ENCODE assay signal across 17 cellular contexts in genomic region chr10:14513061-14513460, GRCh38.
"Had no signal": no experiment of that assay in that cellular context is flagged by ENCODE, and none has a peak within 500 bp of the region (broad histone marks: within the 10 kb centered on the region; RNA-seq: fewer than 3 reads in every experiment).

No MANE protein-coding gene starts in this region.

- H3K4me2 ChIP-seq: hepatocyte had no signal

- H3K27ac Mint-ChIP-seq: activated CD4-positive, alpha-beta T cell treated with anti-CD3 and anti-CD28 coated beads, Interleukin-2, amount 10 ng/mL, durations not matched to agents 7 days and 5 days; T-cell had no signal

- H2AFZ ChIP-seq: hepatocyte had no signal

- H3K27ac ChIP-seq: ascending aorta, coronary artery, foreskin keratinocyte, hepatocyte, lower lobe of right lung, tibial artery had no signal

- H3K36me3 ChIP-seq: tibial artery had no signal

- H3K9me3 ChIP-seq: ascending aorta, lower lobe of right lung, tibial artery had no signal

- H3K27me3 ChIP-seq: ascending aorta, foreskin keratinocyte, hepatocyte, tibial artery had no signal

- H3K79me2 ChIP-seq: hepatocyte had no signal

- H3K4me3 ChIP-seq: ascending aorta, coronary artery, hepatocyte, lower lobe of right lung, tibial artery had no signal

- DNase-seq: activated CD4-positive, alpha-beta T cell treated with anti-CD3 and anti-CD28 coated beads, Interleukin-2, amount 10 ng/mL, durations not matched to agents 7 days and 5 days; activated gamma-delta T cell; foreskin keratinocyte; left cardiac atrium; lower lobe of right lung; occipital lobe; retina; stimulated activated CD4-positive, alpha-beta T cell treated with anti-CD3 and anti-CD28 coated beads, Interleukin-12 subunit alpha, Interleukin-12 subunit beta, amount 100 ng/mL, for 4 hours; stimulated activated CD4-positive, alpha-beta T cell treated with anti-CD3 and anti-CD28 coated beads, Interleukin-1b, Interleukin-23, amount 100 ng/mL, for 48 hours; stimulated activated naive CD4-positive, alpha-beta T cell treated with Interleukin-2 at 50 U/mL for 16 hours; substantia nigra; T-cell; tibial artery had no signal

- ATAC-seq: foreskin keratinocyte, left cardiac atrium, lower lobe of right lung, SK-N-SH treated with all-trans-retinoic acid at 6 μM for 48 hours, T-cell had no signal

- H3K4me1 ChIP-seq: ascending aorta, foreskin keratinocyte, lower lobe of right lung, tibial artery had no signal

- H3K4me3 Mint-ChIP-seq: activated CD4-positive, alpha-beta T cell treated with anti-CD3 and anti-CD28 coated beads, Interleukin-2, amount 10 ng/mL, durations not matched to agents 7 days and 5 days; T-cell had no signal

- H3K27me3 Mint-ChIP-seq: activated CD4-positive, alpha-beta T cell treated with anti-CD3 and anti-CD28 coated beads, Interleukin-2, amount 10 ng/mL, durations not matched to agents 7 days and 5 days; T-cell had no signal
